ENCODE assay signal across 8 cellular contexts in genomic region chr16:28975158-28975603, GRCh38. TPM values are rescaled to one million over a fixed set of nuclear protein-coding genes. Genes with fewer than 3 reads are reported as not detected.
DNase-seq lines count a peak whose midpoint lies in the region; ATAC-seq, FAIRE-seq and TF ChIP-seq lines count a peak whose summit lies in the region.

No MANE protein-coding gene starts in this region.

- no peaks in the 10 kb centered on the region for H3K9me3 ChIP-seq in body of pancreas
- no peaks in the 10 kb centered on the region for H3K9me3 ChIP-seq in lung (ENCODE audit: control insufficient read depth in 2 of 2, insufficient read depth in 1 of 2, low read length in 1 of 2)
- no peaks in the 10 kb centered on the region for H3K9me3 ChIP-seq in aorta (ENCODE audit: control insufficient read depth, low read length)

- ATAC-seq in GM18861 (IDR thresholded peaks at IDR 0.05; ENCODE audit: unreplicated experiment) (peak; percentile 7), HG03432 (IDR thresholded peaks at IDR 0.05; ENCODE audit: unreplicated experiment) (peak; percentile 11), body of pancreas (no peak), lung (ENCODE audit: insufficient read depth, low FRiP score) (peak; percentile 10), aorta (ENCODE audit: low FRiP score) (peak; percentile 2), GM19467 (IDR thresholded peaks at IDR 0.05; ENCODE audit: unreplicated experiment) (no peak)

- H3K4me3 ChIP-seq in body of pancreas (peak overlapping the region; percentile 88), lung (peak overlapping the region; percentile 94), aorta (ENCODE audit: low read length in 2 of 2) (peak overlapping the region; percentile 29 to 61)

- no peaks in the 10 kb centered on the region for H3K27me3 ChIP-seq in body of pancreas
- no peaks in the 10 kb centered on the region for H3K27me3 ChIP-seq in lung (ENCODE audit: control insufficient read depth, insufficient read depth)
- no peaks in the 10 kb centered on the region for H3K27me3 ChIP-seq in aorta (ENCODE audit: control insufficient read depth in 1 of 2, insufficient read depth in 2 of 2, low read length in 1 of 2)

- FAIRE-seq in GM12892 (lab: Jason Lieb, UNC), result no peak

- H3K36me3 ChIP-seq in body of pancreas (replicated peaks in 1 of 2; ENCODE audit: insufficient read depth in 1 of 2, low read depth in 2 of 2) (peaks cover 0 to 2% of the 10 kb centered on the region in 2 donors), lung (ENCODE audit: control insufficient read depth in 2 of 2, insufficient read depth in 2 of 2, low read length in 2 of 2) (peaks cover 0 to 18% of the 10 kb centered on the region in 2 donors), aorta (ENCODE audit: control insufficient read depth in 1 of 2, insufficient read depth in 2 of 2, low read length in 1 of 2) (no peaks in the 10 kb centered on the region)

- no peak for TF ChIP-seq CTCF in body of pancreas (IDR thresholded peaks at IDR 0.05)
- TF ChIP-seq CTCF in lung (IDR thresholded peaks at IDR 0.05; ENCODE audit: control extremely low read depth, extremely low read depth), result no peak

- 8% methylated on average over 30 of the region's 30 CpGs; no CpG with 5 or more reads in 1 of the 2 donors for WGBS in body of pancreas, 2 donors
- 6 to 7% methylated on average over 30 of the region's 30 CpGs for WGBS in lung, 2 donors
- WGBS in aorta, 2 donors, result 5 to 9% methylated on average over 26 to 30 of the region's 30 CpGs

- H3K27ac ChIP-seq in body of pancreas (peak overlapping the region in 3 of 4 donors; percentile 36 to 74 (median 71)), lung (ENCODE audit: low read depth in 1 of 2, low read length in 1 of 2) (peak overlapping the region in 1 of 2 donors; percentile 83), aorta (ENCODE audit: low read depth in 1 of 2, low read length in 2 of 2) (no peak overlapping the region)

- intact Hi-C loops in body of pancreas (cut with DNase I) (no loop called here), aorta (cut with DNase I) (no loop called here)

- peaks cover 18% of the 10 kb centered on the region for H3K4me1 ChIP-seq in body of pancreas
- H3K4me1 ChIP-seq in lung (ENCODE audit: control insufficient read depth in 2 of 2, insufficient read depth in 2 of 2, low read length in 2 of 2), result peaks cover 0 to 5% of the 10 kb centered on the region in 2 donors
- H3K4me1 ChIP-seq in aorta (ENCODE audit: control insufficient read depth in 1 of 2, insufficient read depth in 2 of 2, low read length in 2 of 2), result no peaks in the 10 kb centered on the region

- TF ChIP-seq POLR2A in body of pancreas (IDR thresholded peaks at IDR 0.05), result no peak
- no peak for TF ChIP-seq POLR2A in GM12892 (IDR thresholded peaks at IDR 0.05; ENCODE audit: low read depth, low read length)

- DNase-seq in body of pancreas (no peak), lung (ENCODE audit: low spot score) (no peak), aorta (no peak), GM12892 (ENCODE audit: insufficient read length) (no peak), OCI-M1 (lab: John Stamatoyannopoulos, UW) (no peak)

RNA-seq across cellular contexts. Expression of gene SPNS1, which starts 0.6 kb away (rescaled TPM):
- total RNA-seq in body of pancreas, result 10 to 100 TPM; 11.2 to 23.1 TPM
- 10 to 100 TPM; 26.0 to 71.5 TPM for total RNA-seq in lung
- polyA plus RNA-seq in lung, result 10 to 100 TPM; 54.1 to 63.3 TPM
- total RNA-seq in aorta, result 10 to 100 TPM; 20.9 to 25.1 TPM
- 100 to 1,000 TPM in 1 of 2 donors, 10 to 100 TPM in 1; 11.8 to 112 TPM for polyA plus RNA-seq in aorta
- polyA plus RNA-seq in GM12892 (2012; ENCODE audit: missing spikeins), result 5.7 TPM

RNA-seq across cellular contexts. Expression of gene LAT, which starts 9.7 kb away (rescaled TPM):
- 1 to 10 TPM; 1.6 to 4.7 TPM for total RNA-seq in body of pancreas
- total RNA-seq in lung, result 10 to 100 TPM in 1 of 2 donors, 1 to 10 TPM in 1; 2.9 to 14.3 TPM
- 10 to 100 TPM; 12.6 to 16.6 TPM for polyA plus RNA-seq in lung
- 10 to 100 TPM; 16.7 to 17.8 TPM for total RNA-seq in aorta
- 100 to 1,000 TPM in 1 of 2 donors, 1 to 10 TPM in 1; 9.0 to 155 TPM for polyA plus RNA-seq in aorta
- polyA plus RNA-seq in GM12892 (2012; ENCODE audit: missing spikeins), result 3.7 TPM

RNA-seq across cellular contexts. Expression of gene NFATC2IP, which starts 24.4 kb away (rescaled TPM):
- total RNA-seq in body of pancreas, result 10 to 100 TPM; 20.0 to 65.6 TPM
- 10 to 100 TPM; 31.4 to 37.0 TPM for total RNA-seq in lung
- 10 to 100 TPM; 21.0 to 23.5 TPM for polyA plus RNA-seq in lung
- total RNA-seq in aorta, result 10 to 100 TPM; 21.5 to 38.5 TPM
- polyA plus RNA-seq in aorta, result 10 to 100 TPM in 1 of 2 donors, 1 to 10 TPM in 1; 6.9 to 37.7 TPM
- polyA plus RNA-seq in GM12892 (2012; ENCODE audit: missing spikeins), result 36.4 TPM

RNA-seq across cellular contexts. Expression of gene CD19, which starts 43.4 kb away (rescaled TPM):
- total RNA-seq in body of pancreas (not detected), lung (1 to 10 TPM in 1 of 2 donors, under 1 TPM in 1; 0.34 to 2.8 TPM), aorta (under 1 TPM; 0.63 to 0.71 TPM)
- polyA plus RNA-seq in lung (1 to 10 TPM in 1 of 2 donors, under 1 TPM in 1; 0.33 to 2.0 TPM), aorta (under 1 TPM in 1 of 2 donors, not detected in 1; 0.10 TPM)
- polyA plus RNA-seq in GM12892 (2012; ENCODE audit: missing spikeins), result 57.2 TPM

RNA-seq across cellular contexts. Expression of gene RABEP2, which starts 50.1 kb away (rescaled TPM):
- total RNA-seq in body of pancreas (100 to 1,000 TPM in 1 of 2 donors, 10 to 100 TPM in 1; 27.2 to 118 TPM), lung (10 to 100 TPM; 29.0 to 34.9 TPM), aorta (10 to 100 TPM; 11.5 to 18.8 TPM)
- polyA plus RNA-seq in lung (10 to 100 TPM; 20.0 to 28.6 TPM), aorta (10 to 100 TPM; 18.3 to 30.0 TPM)
- polyA plus RNA-seq in GM12892 (2012; ENCODE audit: missing spikeins), result 18.6 TPM

Comparison
In these comparisons a context has a peak if more than half of its experiments do, and no peak if none do; other contexts are left out.
1. ATAC-seq: peak in GM18861 (single experiment), HG03432 (single experiment), lung (single experiment) and aorta (single experiment); none in body of pancreas (single experiment) and GM19467 (single experiment).
2. H3K27ac ChIP-seq: peak in body of pancreas (3 of 4); none in aorta (0 of 2).
3. Peak in every context shown above with its lines, with median percentiles within 50 percentile points of each other: H3K4me3 ChIP-seq.